14 cellular contexts compared by ENCODE assay signal in genomic region chr1:160971618-160972056, GRCh38. TPM values are rescaled to one million over a fixed set of nuclear protein-coding genes. Genes with fewer than 3 reads are reported as not detected.
DNase-seq lines count a peak whose midpoint lies in the region; ATAC-seq, FAIRE-seq and TF ChIP-seq lines count a peak whose summit lies in the region.
"Had no signal": no experiment of that assay in that cellular context is flagged by ENCODE, and none has a peak within 500 bp of the region (broad histone marks: within the 10 kb centered on the region; RNA-seq: fewer than 3 reads in every experiment).

No MANE protein-coding gene starts in this region.

- no peak for TF ChIP-seq CTCF in K562 (IDR thresholded peaks at IDR 0.05 in 2 of 3, conservative IDR thresholded peaks at IDR 0.05 in 1 of 3; ENCODE audit: insufficient read depth in 2 of 3, low read depth in 1 of 3, low read length in 3 of 3)

- WGBS in K562 (ENCODE audit: insufficient coverage, low coverage, missing lambda C conversion rate) = 0% methylated on average over 6 of the region's 6 CpGs

- no peak overlapping the region for H3K4me3 Mint-ChIP-seq in activated CD8-positive, alpha-beta memory T cell treated with anti-CD3 and anti-CD28 coated beads, Interleukin-2, amount 10 ng/mL, durations not matched to agents 7 days and 5 days
- H3K4me3 Mint-ChIP-seq: central memory CD8-positive, alpha-beta T cell had no signal

- H3K9ac ChIP-seq in K562 (ENCODE audit: insufficient read depth in 1 of 2, low read depth in 2 of 2, low read length in 2 of 2) = no peak overlapping the region

- H3K4me2 ChIP-seq in K562 (ENCODE audit: insufficient read depth, low read length) = no peak overlapping the region

- H2AFZ ChIP-seq in K562 (ENCODE audit: low read depth, low read length) = no peak overlapping the region

- in situ Hi-C loops in K562 (cut with MboI) = no loop called here

- DNase-seq in activated CD8-positive, alpha-beta memory T cell treated with anti-CD3 and anti-CD28 coated beads, Interleukin-2, amount 10 ng/mL, durations not matched to agents 7 days and 5 days = no peak
- DNase-seq in activated CD8-positive, alpha-beta memory T cell treated with anti-CD3 and anti-CD28 coated beads, Interleukin-2, amount 50 U/mL, for 4 hours = no peak
- DNase-seq in K562 (ENCODE audit: extremely low read depth in 1 of 4, low spot score in 3 of 4) (no peak), SHP77 (lab: John Stamatoyannopoulos, UW) (no peak), HuH-7.5 (ENCODE audit: low spot score) (no peak)
- DNase-seq in stimulated activated CD8-positive, alpha-beta memory T cell treated with anti-CD3 and anti-CD28 coated beads, Interleukin-4, amount 100 ng/mL, for 24 hours (ENCODE audit: low read depth) = peak; percentile 14
- DNase-seq: GF-D8, left ventricle myocardium inferior, SJCRH30 had no signal

- no peak overlapping the region for H3K27ac Mint-ChIP-seq in activated CD8-positive, alpha-beta memory T cell treated with anti-CD3 and anti-CD28 coated beads, Interleukin-2, amount 10 ng/mL, durations not matched to agents 7 days and 5 days

- H3K9me3 ChIP-seq in K562 (replicated peaks; ENCODE audit: control insufficient read depth, insufficient read depth, low read depth, low read length) = no peaks in the 10 kb centered on the region
- H3K9me3 ChIP-seq: left ventricle myocardium inferior, SJCRH30 had no signal

- H3K9me1 ChIP-seq in K562 (ENCODE audit: control insufficient read depth, insufficient read depth, low read length) = no peaks in the 10 kb centered on the region

- H3K27me3 ChIP-seq in K562 (ENCODE audit: control insufficient read depth in 2 of 2, insufficient read depth in 2 of 2, low read length in 2 of 2) = peaks cover 32 to 49% of the 10 kb centered on the region in 2 experiments
- H3K27me3 ChIP-seq: SJCRH30 had no signal

- no peaks in the 10 kb centered on the region for H3K36me3 ChIP-seq in K562 (ENCODE audit: control insufficient read depth, insufficient read depth, low read length)
- H3K36me3 ChIP-seq: left ventricle myocardium inferior, SJCRH30 had no signal

- no peaks in the 10 kb centered on the region for H3K36me3 Mint-ChIP-seq in activated CD8-positive, alpha-beta memory T cell treated with anti-CD3 and anti-CD28 coated beads, Interleukin-2, amount 10 ng/mL, durations not matched to agents 7 days and 5 days

- intact Hi-C loops in K562 (cut with micrococcal nuclease) = no loop called here

- peaks cover 14% of the 10 kb centered on the region for H3K27me3 Mint-ChIP-seq in activated CD8-positive, alpha-beta memory T cell treated with anti-CD3 and anti-CD28 coated beads, Interleukin-2, amount 10 ng/mL, durations not matched to agents 7 days and 5 days

- TF ChIP-seq EP300 in K562 (IDR thresholded peaks at IDR 0.05; ENCODE audit: low read length) = no peak

- no peak overlapping the region for H3K4me3 ChIP-seq in K562
- H3K4me3 ChIP-seq: left ventricle myocardium inferior, SJCRH30 had no signal

- POLR2A ChIA-PET in K562 (lab: Yijun Ruan, JAX) = interaction anchor here (0.6 to 1.1 kb wide), 2 partner anchors 14 to 194 kb away, joined by 3 read pairs; no protein-coding TSS in a partner anchor

- peak; percentile 47 for ATAC-seq in activated CD8-positive, alpha-beta memory T cell treated with anti-CD3 and anti-CD28 coated beads, Interleukin-2, amount 10 ng/mL, durations not matched to agents 7 days and 5 days
- ATAC-seq in HG02938 (IDR thresholded peaks at IDR 0.05; ENCODE audit: unreplicated experiment) (peak; percentile 49), K562 (no peak), HG03520 (IDR thresholded peaks at IDR 0.05; ENCODE audit: unreplicated experiment) (no peak)

- no peaks in the 10 kb centered on the region for H3K9me3 Mint-ChIP-seq in activated CD8-positive, alpha-beta memory T cell treated with anti-CD3 and anti-CD28 coated beads, Interleukin-2, amount 10 ng/mL, durations not matched to agents 7 days and 5 days (ENCODE audit: low read depth)
- H3K9me3 Mint-ChIP-seq: central memory CD8-positive, alpha-beta T cell had no signal

- FAIRE-seq in K562 (lab: Jason Lieb, UNC) = peak; percentile 6

- TF ChIP-seq RAD21 in K562 (CRISPR knock-in tag; conservative IDR thresholded peaks at IDR 0.05 in 1 of 2, IDR thresholded peaks at IDR 0.05 in 1 of 2) = no peak

- H3K27ac ChIP-seq in K562 (ENCODE audit: extremely low read depth, low read depth, low read length) = no peak overlapping the region
- H3K27ac ChIP-seq: left ventricle myocardium inferior, SJCRH30 had no signal

- H3K4me1 Mint-ChIP-seq in activated CD8-positive, alpha-beta memory T cell treated with anti-CD3 and anti-CD28 coated beads, Interleukin-2, amount 10 ng/mL, durations not matched to agents 7 days and 5 days = peaks cover 2% of the 10 kb centered on the region
- H3K4me1 Mint-ChIP-seq: central memory CD8-positive, alpha-beta T cell had no signal

- H3K4me1 ChIP-seq in K562 (replicated peaks in 1 of 2; ENCODE audit: control insufficient read depth in 2 of 2, insufficient read depth in 2 of 2, low read length in 2 of 2) = no peaks in the 10 kb centered on the region
- H3K4me1 ChIP-seq: left ventricle myocardium inferior, SJCRH30 had no signal

- TF ChIP-seq POLR2A in K562 (conservative IDR thresholded peaks at IDR 0.05) = no peak

- no peaks in the 10 kb centered on the region for H4K20me1 ChIP-seq in K562 (replicated peaks; ENCODE audit: control insufficient read depth, insufficient read depth, low read length)

- no TSS peak for BruUV-seq in K562 (replicated peaks; lab: Mats Ljungman, UMichigan)

- CTCF ChIA-PET in activated CD8-positive, alpha-beta memory T cell treated with anti-CD3 and anti-CD28 coated beads, Interleukin-2, amount 10 ng/mL, durations not matched to agents 7 days and 5 days (lab: Charles Lee) = interaction anchor here (2.0 kb wide), 1 partner anchor 17 kb away, joined by 6 read pairs; the partner anchor contains the start of gene ITLN2
- CTCF ChIA-PET in K562 (lab: Yijun Ruan, JAX; ENCODE audit: low intra/inter-chr PET ratio) = interaction anchor here (0.6 kb wide), 1 partner anchor 14 kb away, joined by 10 read pairs; no protein-coding TSS in a partner anchor

- H3K79me2 ChIP-seq in K562 (ENCODE audit: control insufficient read depth, insufficient read depth, low read length) = no peaks in the 10 kb centered on the region

TF ChIP-seq in K562, 482 proteins besides CTCF, POLR2A, EP300 and RAD21 (continues in another document):
- TF ChIP-seq MAFG (tag; conservative IDR thresholded peaks at IDR 0.05) (no peak), TBL1XR1 (IDR thresholded peaks at IDR 0.05; ENCODE audit: low read length in 2 of 2) (no peak), NR3C1 (CRISPR knock-in tag; IDR thresholded peaks at IDR 0.05) (no peak), ZNF57 (CRISPR knock-in tag; IDR thresholded peaks at IDR 0.05) (no peak), ZNF134 (CRISPR knock-in tag; conservative IDR thresholded peaks at IDR 0.05) (no peak), SREBF2 (CRISPR knock-in tag; IDR thresholded peaks at IDR 0.05) (no peak), MAX (CRISPR knock-in tag; IDR thresholded peaks at IDR 0.05) (no peak), TAF1 (IDR thresholded peaks at IDR 0.05; ENCODE audit: control insufficient read depth, extremely low read depth, insufficient read depth, low read length, severe bottlenecking) (no peak)

RNA-seq across cellular contexts. Expression of gene ITLN2, which starts 17.0 kb away (rescaled TPM):
- not detected for total RNA-seq in activated CD8-positive, alpha-beta memory T cell treated with anti-CD3 and anti-CD28 coated beads, Interleukin-2, amount 10 ng/mL, durations not matched to agents 7 days and 5 days
- total RNA-seq in K562 (2011; cell fraction: chromatin; rRNA removed; ENCODE audit: low replicate concordance) = not detected in 2 replicates
- not detected in 2 replicates for total RNA-seq in K562 (2011; cell fraction: nucleolus; rRNA removed)
- total RNA-seq in K562 (2011; cell fraction: nucleoplasm; rRNA removed) = not detected in 2 replicates
- total RNA-seq in K562 (2014; rRNA removed) (not detected in 2 replicates), K562 (2014; rRNA removed; fragmentation: Illumina TruSeq; extraction: Trizol) (not detected in 2 replicates), K562 (2015; rRNA removed; fragmentation: Illumina TruSeq; extraction: Trizol) (not detected in 2 replicates), K562 (2021) (not detected in 2 replicates)
- polyA plus RNA-seq in K562 (2011; rRNA removed) (not detected in 2 replicates), K562 (2014; fragmentation: Illumina TruSeq; extraction: Trizol) (not detected in 2 replicates), K562 (2014; fragmentation: Nextera tagmentation; extraction: Ambion mirVana) (not detected), K562 (2014; rRNA removed) (not detected in 2 replicates)
- not detected in 2 replicates for polyA plus RNA-seq in K562 (2011; cell fraction: cytosol; rRNA removed)
- not detected in 2 replicates for polyA plus RNA-seq in K562 (2011; cell fraction: nucleus; rRNA removed)
- not detected in 2 replicates for polyA plus RNA-seq in K562 (2012)
- not detected in 2 replicates for polyA minus RNA-seq in K562 (2011; rRNA and poly(A)+ RNA removed)
- polyA minus RNA-seq in K562 (2011; cell fraction: cytosol; rRNA and poly(A)+ RNA removed) = not detected in 2 replicates
- polyA minus RNA-seq in K562 (2011; cell fraction: nucleus; rRNA and poly(A)+ RNA removed) = not detected in 2 replicates
- total RNA-seq: osteocyte, SJCRH30 had no signal
- polyA plus RNA-seq: AG04450 had no signal

RNA-seq across cellular contexts. Expression of gene F11R, which starts 49.3 kb away (rescaled TPM):
- total RNA-seq in activated CD8-positive, alpha-beta memory T cell treated with anti-CD3 and anti-CD28 coated beads, Interleukin-2, amount 10 ng/mL, durations not matched to agents 7 days and 5 days = 10 to 100 TPM; 13.5 to 14.0 TPM
- 141 and 286 TPM in 2 replicates for total RNA-seq in K562 (2011; cell fraction: chromatin; rRNA removed; ENCODE audit: low replicate concordance)
- 122 and 178 TPM in 2 replicates for total RNA-seq in K562 (2011; cell fraction: nucleolus; rRNA removed)
- 177 and 186 TPM in 2 replicates for total RNA-seq in K562 (2011; cell fraction: nucleoplasm; rRNA removed)
- total RNA-seq in K562 (2014; rRNA removed) (27.4 and 33.9 TPM in 2 replicates), K562 (2014; rRNA removed; fragmentation: Illumina TruSeq; extraction: Trizol) (66.3 and 74.4 TPM in 2 replicates), K562 (2015; rRNA removed; fragmentation: Illumina TruSeq; extraction: Trizol) (45.6 and 46.4 TPM in 2 replicates), K562 (2021) (52.9 and 60.6 TPM in 2 replicates)
- polyA plus RNA-seq in K562 (2011; rRNA removed) (187 and 204 TPM in 2 replicates), K562 (2014; fragmentation: Illumina TruSeq; extraction: Trizol) (101 and 117 TPM in 2 replicates), K562 (2014; fragmentation: Nextera tagmentation; extraction: Ambion mirVana) (10 to 100 TPM; 30.6 to 52.5 TPM), K562 (2014; rRNA removed) (29.3 and 34.0 TPM in 2 replicates)
- 165 and 171 TPM in 2 replicates for polyA plus RNA-seq in K562 (2011; cell fraction: cytosol; rRNA removed)
- 81.4 and 97.5 TPM in 2 replicates for polyA plus RNA-seq in K562 (2011; cell fraction: nucleus; rRNA removed)
- polyA plus RNA-seq in K562 (2012) = 38.5 and 65.7 TPM in 2 replicates
- 160 and 231 TPM in 2 replicates for polyA minus RNA-seq in K562 (2011; rRNA and poly(A)+ RNA removed)
- 62.2 and 87.5 TPM in 2 replicates for polyA minus RNA-seq in K562 (2011; cell fraction: cytosol; rRNA and poly(A)+ RNA removed)
- polyA minus RNA-seq in K562 (2011; cell fraction: nucleus; rRNA and poly(A)+ RNA removed) = 21.8 and 42.3 TPM in 2 replicates
- total RNA-seq: SJCRH30 had no signal

Comparison
In these comparisons a context has a peak if more than half of its experiments do, and no peak if none do; other contexts are left out.
1. ATAC-seq: peak in activated CD8-positive, alpha-beta memory T cell treated with anti-CD3 and anti-CD28 coated beads, Interleukin-2, amount 10 ng/mL, durations not matched to agents 7 days and 5 days (single experiment) and HG02938 (single experiment); none in K562 (single experiment) and HG03520 (single experiment).